8 cellular contexts compared by ENCODE assay signal in the genomic region with DNA sequence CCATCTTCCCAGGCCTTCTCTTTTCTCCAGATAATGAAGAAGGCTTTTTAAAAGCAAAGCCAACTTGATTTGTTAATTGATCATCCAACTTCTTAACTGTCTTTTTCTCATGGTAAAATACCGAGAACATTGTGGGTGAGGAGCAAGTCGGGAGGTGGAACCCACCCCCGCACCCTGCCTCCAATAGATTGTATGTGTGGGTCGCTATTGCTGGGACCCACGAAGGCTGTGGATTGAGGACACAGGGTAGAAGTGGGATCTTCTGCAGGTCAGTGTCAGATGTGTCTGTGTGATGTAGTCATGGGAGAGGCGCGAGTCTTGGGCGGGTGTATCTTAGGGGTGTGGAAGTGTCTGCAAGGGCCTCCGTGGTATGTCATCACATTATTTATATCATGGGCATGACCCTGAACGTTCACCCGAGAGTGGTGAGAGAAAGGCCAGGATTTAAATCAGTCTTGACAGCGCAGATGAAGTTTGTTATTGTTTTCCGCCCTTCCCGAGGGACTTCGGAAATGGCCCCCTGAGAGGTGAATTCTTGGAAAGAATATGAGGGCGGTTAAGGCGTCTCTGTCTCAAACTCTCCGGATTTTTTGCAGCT. TPM values are rescaled to one million over a fixed set of nuclear protein-coding genes. Genes with fewer than 3 reads are reported as not detected.
DNase-seq lines count a peak whose midpoint lies in the region; ATAC-seq lines count a peak whose summit lies in the region.

No MANE protein-coding gene starts in this region.

- H3K4me3 ChIP-seq in Jurkat, Clone E6-1 (ENCODE audit: low read length): peak overlapping the region; percentile 52

- no peak for ATAC-seq in GM21737 (IDR thresholded peaks at IDR 0.05; ENCODE audit: unreplicated experiment)

- peaks cover 33% of the 10 kb centered on the region for H3K4me1 Mint-ChIP-seq in activated T-helper 1 cell treated with anti-CD3 and anti-CD28 coated beads, Interleukin-12 subunit alpha, Interleukin-12 subunit beta, Interleukin-2, Interleukin-4 antibody, amounts not matched to agents 30 ng/mL and 10 ng/mL and 1 ng/mL, durations not matched to agents 14 hours and 24 hours and 36 hours (ENCODE audit: low read depth)

- H3K9me3 Mint-ChIP-seq in activated T-helper 1 cell treated with anti-CD3 and anti-CD28 coated beads, Interleukin-12 subunit alpha, Interleukin-12 subunit beta, Interleukin-2, Interleukin-4 antibody, amounts not matched to agents 30 ng/mL and 10 ng/mL and 1 ng/mL, durations not matched to agents 14 hours and 24 hours and 36 hours: no peaks in the 10 kb centered on the region

- H3K27me3 Mint-ChIP-seq in activated T-helper 1 cell treated with anti-CD3 and anti-CD28 coated beads, Interleukin-12 subunit alpha, Interleukin-12 subunit beta, Interleukin-2, Interleukin-4 antibody, amounts not matched to agents 30 ng/mL and 10 ng/mL and 1 ng/mL, durations not matched to agents 14 hours and 24 hours and 36 hours (ENCODE audit: insufficient read depth): peaks cover 7% of the 10 kb centered on the region

- H3K36me3 Mint-ChIP-seq in activated T-helper 1 cell treated with anti-CD3 and anti-CD28 coated beads, Interleukin-12 subunit alpha, Interleukin-12 subunit beta, Interleukin-2, Interleukin-4 antibody, amounts not matched to agents 30 ng/mL and 10 ng/mL and 1 ng/mL, durations not matched to agents 14 hours and 24 hours and 36 hours (ENCODE audit: low read depth): no peaks in the 10 kb centered on the region

- H3K4me3 Mint-ChIP-seq in activated T-helper 1 cell treated with anti-CD3 and anti-CD28 coated beads, Interleukin-12 subunit alpha, Interleukin-12 subunit beta, Interleukin-2, Interleukin-4 antibody, amounts not matched to agents 30 ng/mL and 10 ng/mL and 1 ng/mL, durations not matched to agents 14 hours and 24 hours and 36 hours: peak overlapping the region; percentile 84

- DNase-seq in DMS79 treated with DMSO at 0.1 percent for 48 hours (lab: John Stamatoyannopoulos, UW): peak; percentile 39
- DNase-seq in DMS79 (lab: John Stamatoyannopoulos, UW): no peak
- no peak for DNase-seq in Jurkat, Clone E6-1 (ENCODE audit: low read depth, low spot score)
- DNase-seq in activated T-helper 1 cell treated with anti-CD3 and anti-CD28 coated beads, Interleukin-12 subunit alpha, Interleukin-12 subunit beta, Interleukin-2, Interleukin-4 antibody, amounts not matched to agents 30 ng/mL and 10 ng/mL and 1 ng/mL, durations not matched to agents 14 hours and 24 hours and 36 hours (ENCODE audit: low spot score): no peak
- peak; percentile 46 for DNase-seq in germinal center (ENCODE audit: low spot score)
- DNase-seq in pons (ENCODE audit: low spot score): peak; percentile 56
- DNase-seq in UCSD-AML1 (lab: John Stamatoyannopoulos, UW; ENCODE audit: unreplicated experiment): no peak

- peak overlapping the region; percentile 83 for H3K27ac Mint-ChIP-seq in activated T-helper 1 cell treated with anti-CD3 and anti-CD28 coated beads, Interleukin-12 subunit alpha, Interleukin-12 subunit beta, Interleukin-2, Interleukin-4 antibody, amounts not matched to agents 30 ng/mL and 10 ng/mL and 1 ng/mL, durations not matched to agents 14 hours and 24 hours and 36 hours

- intact Hi-C loops in activated T-helper 1 cell treated with anti-CD3 and anti-CD28 coated beads, Interleukin-12 subunit alpha, Interleukin-12 subunit beta, Interleukin-2, Interleukin-4 antibody, amounts not matched to agents 30 ng/mL and 10 ng/mL and 1 ng/mL, durations not matched to agents 14 hours and 24 hours and 36 hours (cut with micrococcal nuclease): loop anchor here (5.0 to 10.0 kb wide), 2 partner anchors 54 to 1183 kb away; partner anchors contain the start of gene GCLC

RNA-seq across cellular contexts. Expression of gene PAQR8, which starts 0.5 kb away (rescaled TPM):
- polyA plus RNA-seq in Jurkat, Clone E6-1 (2012; ENCODE audit: insufficient read depth, insufficient read length): 8.7 TPM
- 2.5 and 2.8 TPM in 2 replicates for total RNA-seq in activated T-helper 1 cell treated with anti-CD3 and anti-CD28 coated beads, Interleukin-12 subunit alpha, Interleukin-12 subunit beta, Interleukin-2, Interleukin-4 antibody, amounts not matched to agents 30 ng/mL and 10 ng/mL and 1 ng/mL, durations not matched to agents 14 hours and 24 hours and 36 hours

RNA-seq across cellular contexts. Expression of gene EFHC1, which starts 58.7 kb away (rescaled TPM):
- 16.0 TPM for polyA plus RNA-seq in Jurkat, Clone E6-1 (2012; ENCODE audit: insufficient read depth, insufficient read length)
- 0.70 and 1.3 TPM in 2 replicates for total RNA-seq in activated T-helper 1 cell treated with anti-CD3 and anti-CD28 coated beads, Interleukin-12 subunit alpha, Interleukin-12 subunit beta, Interleukin-2, Interleukin-4 antibody, amounts not matched to agents 30 ng/mL and 10 ng/mL and 1 ng/mL, durations not matched to agents 14 hours and 24 hours and 36 hours

Comparison
In these comparisons a context has a peak if more than half of its experiments do, and no peak if none do; other contexts are left out.
1. DNase-seq: peak in DMS79 treated with DMSO at 0.1 percent for 48 hours (single experiment), germinal center (single experiment) and pons (single experiment); none in DMS79 (single experiment), Jurkat, Clone E6-1 (single experiment), activated T-helper 1 cell treated with anti-CD3 and anti-CD28 coated beads, Interleukin-12 subunit alpha, Interleukin-12 subunit beta, Interleukin-2, Interleukin-4 antibody, amounts not matched to agents 30 ng/mL and 10 ng/mL and 1 ng/mL, durations not matched to agents 14 hours and 24 hours and 36 hours (single experiment) and UCSD-AML1 (single experiment).